ENCODE assay signal across 1 cellular context in the genomic region with DNA sequence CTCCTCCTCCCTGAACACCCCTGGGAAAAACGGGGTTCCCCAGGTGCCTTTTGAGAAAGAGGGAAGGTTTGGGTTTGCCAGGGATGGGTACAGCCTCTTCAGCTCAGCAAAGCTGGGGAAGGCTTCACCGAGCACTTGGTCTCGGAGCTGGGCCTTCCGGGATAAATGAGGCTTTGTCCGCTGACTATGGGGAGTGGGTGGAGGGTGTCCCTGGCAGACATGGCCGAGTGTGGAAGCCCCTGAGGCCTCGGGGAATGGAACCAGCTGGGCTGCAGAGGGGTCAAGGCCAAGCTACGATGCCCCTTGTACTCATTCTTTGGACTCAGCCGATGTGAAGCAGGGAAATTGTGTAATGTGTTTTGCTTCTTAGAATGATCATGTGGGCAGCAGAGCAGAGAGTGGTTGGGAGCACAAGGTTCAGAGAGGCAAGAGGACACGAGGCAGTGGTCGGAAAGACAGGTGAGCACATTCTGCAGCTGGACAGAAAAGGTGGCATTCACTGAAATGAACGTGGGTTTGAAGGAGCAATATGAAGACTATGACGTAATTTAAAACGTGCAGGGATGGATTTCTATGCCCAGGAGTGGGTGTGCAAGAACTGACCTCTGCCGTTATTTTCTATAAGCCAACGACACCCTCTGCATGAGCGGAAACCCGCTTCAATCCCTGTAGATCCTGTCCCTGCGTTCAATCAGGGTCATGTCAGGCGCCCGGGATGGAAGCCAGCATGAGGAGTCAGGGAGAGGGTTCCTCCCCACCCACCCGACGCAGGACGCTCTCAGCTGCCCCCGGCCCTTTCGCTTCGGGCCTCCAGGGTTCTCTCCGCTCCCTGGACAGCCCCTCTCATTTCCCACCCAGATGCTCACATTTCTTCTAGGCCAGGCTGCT.
TF ChIP-seq lines count a peak whose summit lies in the region.

No MANE protein-coding gene starts in this region.

TF ChIP-seq in WTC11, 78 proteins besides CTCF, POLR2A, EP300 and RAD21 (continued from another document):
- TF ChIP-seq, protein P1, sequence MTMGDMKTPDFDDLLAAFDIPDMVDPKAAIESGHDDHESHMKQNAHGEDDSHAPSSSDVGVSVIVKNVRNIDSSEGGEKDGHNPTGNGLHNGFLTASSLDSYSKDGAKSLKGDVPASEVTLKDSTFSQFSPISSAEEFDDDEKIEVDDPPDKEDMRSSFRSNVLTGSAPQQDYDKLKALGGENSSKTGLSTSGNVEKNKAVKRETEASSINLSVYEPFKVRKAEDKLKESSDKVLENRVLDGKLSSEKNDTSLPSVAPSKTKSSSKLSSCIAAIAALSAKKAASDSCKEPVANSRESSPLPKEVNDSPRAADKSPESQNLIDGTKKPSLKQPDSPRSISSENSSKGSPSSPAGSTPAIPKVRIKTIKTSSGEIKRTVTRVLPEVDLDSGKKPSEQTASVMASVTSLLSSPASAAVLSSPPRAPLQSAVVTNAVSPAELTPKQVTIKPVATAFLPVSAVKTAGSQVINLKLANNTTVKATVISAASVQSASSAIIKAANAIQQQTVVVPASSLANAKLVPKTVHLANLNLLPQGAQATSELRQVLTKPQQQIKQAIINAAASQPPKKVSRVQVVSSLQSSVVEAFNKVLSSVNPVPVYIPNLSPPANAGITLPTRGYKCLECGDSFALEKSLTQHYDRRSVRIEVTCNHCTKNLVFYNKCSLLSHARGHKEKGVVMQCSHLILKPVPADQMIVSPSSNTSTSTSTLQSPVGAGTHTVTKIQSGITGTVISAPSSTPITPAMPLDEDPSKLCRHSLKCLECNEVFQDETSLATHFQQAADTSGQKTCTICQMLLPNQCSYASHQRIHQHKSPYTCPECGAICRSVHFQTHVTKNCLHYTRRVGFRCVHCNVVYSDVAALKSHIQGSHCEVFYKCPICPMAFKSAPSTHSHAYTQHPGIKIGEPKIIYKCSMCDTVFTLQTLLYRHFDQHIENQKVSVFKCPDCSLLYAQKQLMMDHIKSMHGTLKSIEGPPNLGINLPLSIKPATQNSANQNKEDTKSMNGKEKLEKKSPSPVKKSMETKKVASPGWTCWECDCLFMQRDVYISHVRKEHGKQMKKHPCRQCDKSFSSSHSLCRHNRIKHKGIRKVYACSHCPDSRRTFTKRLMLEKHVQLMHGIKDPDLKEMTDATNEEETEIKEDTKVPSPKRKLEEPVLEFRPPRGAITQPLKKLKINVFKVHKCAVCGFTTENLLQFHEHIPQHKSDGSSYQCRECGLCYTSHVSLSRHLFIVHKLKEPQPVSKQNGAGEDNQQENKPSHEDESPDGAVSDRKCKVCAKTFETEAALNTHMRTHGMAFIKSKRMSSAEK (CRISPR knock-in tag; IDR thresholded peaks at IDR 0.05; ENCODE audit: borderline replicate concordance) = no peak
- TF ChIP-seq ZNF138 (CRISPR knock-in tag; conservative IDR thresholded peaks at IDR 0.05) (no peak), STAT6 (CRISPR knock-in tag; conservative IDR thresholded peaks at IDR 0.05; ENCODE audit: low read depth) (no peak), NR3C1 (CRISPR knock-in tag; conservative IDR thresholded peaks at IDR 0.05; ENCODE audit: low read depth) (no peak), TCF7 (CRISPR knock-in tag; IDR thresholded peaks at IDR 0.05; ENCODE audit: low read depth) (no peak), SMAD3 (CRISPR knock-in tag; IDR thresholded peaks at IDR 0.05; ENCODE audit: borderline replicate concordance) (no peak), FOXJ3 (CRISPR knock-in tag; IDR thresholded peaks at IDR 0.05; ENCODE audit: borderline replicate concordance) (no peak), NFYB (CRISPR knock-in tag; conservative IDR thresholded peaks at IDR 0.05; ENCODE audit: low read depth) (no peak), NR1H2 (CRISPR knock-in tag; IDR thresholded peaks at IDR 0.05) (no peak), USF1 (CRISPR knock-in tag; IDR thresholded peaks at IDR 0.05) (no peak), ZNF396 (CRISPR knock-in tag; IDR thresholded peaks at IDR 0.05; ENCODE audit: borderline replicate concordance) (no peak), JAZF1 (CRISPR knock-in tag; IDR thresholded peaks at IDR 0.05) (no peak), ZNF263 (CRISPR knock-in tag; IDR thresholded peaks at IDR 0.05; ENCODE audit: low read depth) (no peak), NR2C2 (CRISPR knock-in tag; IDR thresholded peaks at IDR 0.05) (no peak), GABPB1 (CRISPR knock-in tag; IDR thresholded peaks at IDR 0.05) (no peak), NFATC4 (CRISPR knock-in tag; IDR thresholded peaks at IDR 0.05) (no peak)
- TF ChIP-seq, protein P2, sequence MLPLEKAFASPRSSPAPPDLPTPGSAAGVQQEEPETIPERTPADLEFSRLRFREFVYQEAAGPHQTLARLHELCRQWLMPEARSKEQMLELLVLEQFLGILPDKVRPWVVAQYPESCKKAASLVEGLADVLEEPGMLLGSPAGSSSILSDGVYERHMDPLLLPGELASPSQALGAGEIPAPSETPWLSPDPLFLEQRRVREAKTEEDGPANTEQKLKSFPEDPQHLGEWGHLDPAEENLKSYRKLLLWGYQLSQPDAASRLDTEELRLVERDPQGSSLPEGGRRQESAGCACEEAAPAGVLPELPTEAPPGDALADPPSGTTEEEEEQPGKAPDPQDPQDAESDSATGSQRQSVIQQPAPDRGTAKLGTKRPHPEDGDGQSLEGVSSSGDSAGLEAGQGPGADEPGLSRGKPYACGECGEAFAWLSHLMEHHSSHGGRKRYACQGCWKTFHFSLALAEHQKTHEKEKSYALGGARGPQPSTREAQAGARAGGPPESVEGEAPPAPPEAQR (CRISPR knock-in tag; IDR thresholded peaks at IDR 0.05) = no peak
- TF ChIP-seq, protein P3, sequence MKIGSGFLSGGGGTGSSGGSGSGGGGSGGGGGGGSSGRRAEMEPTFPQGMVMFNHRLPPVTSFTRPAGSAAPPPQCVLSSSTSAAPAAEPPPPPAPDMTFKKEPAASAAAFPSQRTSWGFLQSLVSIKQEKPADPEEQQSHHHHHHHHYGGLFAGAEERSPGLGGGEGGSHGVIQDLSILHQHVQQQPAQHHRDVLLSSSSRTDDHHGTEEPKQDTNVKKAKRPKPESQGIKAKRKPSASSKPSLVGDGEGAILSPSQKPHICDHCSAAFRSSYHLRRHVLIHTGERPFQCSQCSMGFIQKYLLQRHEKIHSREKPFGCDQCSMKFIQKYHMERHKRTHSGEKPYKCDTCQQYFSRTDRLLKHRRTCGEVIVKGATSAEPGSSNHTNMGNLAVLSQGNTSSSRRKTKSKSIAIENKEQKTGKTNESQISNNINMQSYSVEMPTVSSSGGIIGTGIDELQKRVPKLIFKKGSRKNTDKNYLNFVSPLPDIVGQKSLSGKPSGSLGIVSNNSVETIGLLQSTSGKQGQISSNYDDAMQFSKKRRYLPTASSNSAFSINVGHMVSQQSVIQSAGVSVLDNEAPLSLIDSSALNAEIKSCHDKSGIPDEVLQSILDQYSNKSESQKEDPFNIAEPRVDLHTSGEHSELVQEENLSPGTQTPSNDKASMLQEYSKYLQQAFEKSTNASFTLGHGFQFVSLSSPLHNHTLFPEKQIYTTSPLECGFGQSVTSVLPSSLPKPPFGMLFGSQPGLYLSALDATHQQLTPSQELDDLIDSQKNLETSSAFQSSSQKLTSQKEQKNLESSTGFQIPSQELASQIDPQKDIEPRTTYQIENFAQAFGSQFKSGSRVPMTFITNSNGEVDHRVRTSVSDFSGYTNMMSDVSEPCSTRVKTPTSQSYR (CRISPR knock-in tag; IDR thresholded peaks at IDR 0.05) = no peak
